ENCODE assay signal across 23 cellular contexts in genomic region chr1:206135248-206135647, GRCh38. TPM values are rescaled to one million over a fixed set of nuclear protein-coding genes. Genes with fewer than 3 reads are reported as not detected.
DNase-seq lines count a peak whose midpoint lies in the region; ATAC-seq and TF ChIP-seq lines count a peak whose summit lies in the region.
"Had no signal": no experiment of that assay in that cellular context is flagged by ENCODE, and none has a peak within 500 bp of the region (broad histone marks: within the 10 kb centered on the region; RNA-seq: fewer than 3 reads in every experiment).

No MANE protein-coding gene starts in this region.

- no peak overlapping the region for H4K91ac ChIP-seq in neuronal stem cell (ENCODE audit: low read depth, low read length, poor library complexity)

- H3K9ac ChIP-seq in neuronal stem cell (ENCODE audit: low read depth, low read length, poor library complexity) = no peak overlapping the region

- H3K79me1 ChIP-seq in neuronal stem cell (ENCODE audit: low read depth, low read length) = no peaks in the 10 kb centered on the region

- no peak overlapping the region for H2AFZ ChIP-seq in neuronal stem cell (ENCODE audit: low read length)

- POLR2A ChIA-PET in GM10248 (lab: Yijun Ruan, JAX) = no interaction called here

- H3K27me3 ChIP-seq in WERI-Rb-1 (ENCODE audit: insufficient read depth, low read depth, severe bottlenecking) (no peaks in the 10 kb centered on the region), neuronal stem cell (ENCODE audit: control insufficient read depth in 3 of 3, insufficient read depth in 3 of 3, low read depth in 1 of 3, low read length in 3 of 3) (peaks cover 0 to 17% (median 0%) of the 10 kb centered on the region in 3 experiments)

- H4K8ac ChIP-seq in neuronal stem cell (ENCODE audit: low read depth, low read length) = no peak overlapping the region

- H2BK5ac ChIP-seq in neuronal stem cell (ENCODE audit: low read length) = no peak overlapping the region

- H3K27ac ChIP-seq in WERI-Rb-1 = no peak overlapping the region
- no peak overlapping the region for H3K27ac ChIP-seq in neuronal stem cell (replicated peaks; ENCODE audit: low read length)

- H3K9me3 Mint-ChIP-seq in stimulated activated naive B cell treated with anti-CD40 and anti-IgM and Interleukin-4, amounts not matched to agents 10 μg/mL and 1 μg/mL and 100 μg/mL, for 72 hours = no peaks in the 10 kb centered on the region

- no peak overlapping the region for H3K4me3 ChIP-seq in WERI-Rb-1 (ENCODE audit: low read depth, low read length)
- H3K4me3 ChIP-seq in neuronal stem cell (ENCODE audit: low read length in 2 of 2) = no peak overlapping the region

- H3K4me3 Mint-ChIP-seq in stimulated activated naive B cell treated with anti-CD40 and anti-IgM and Interleukin-4, amounts not matched to agents 10 μg/mL and 1 μg/mL and 100 μg/mL, for 72 hours = no peak overlapping the region
- H3K4me3 Mint-ChIP-seq: CD14-positive monocyte, HFFc6 had no signal

- peaks cover 0 to 1% of the 10 kb centered on the region in 2 donors for H3K4me1 ChIP-seq in neuronal stem cell (ENCODE audit: control insufficient read depth in 2 of 2, insufficient read depth in 1 of 2, low read depth in 1 of 2, low read length in 2 of 2)

- peak; percentile 56 for DNase-seq in NCI-H1694 treated with DMSO at 0.1 percent for 48 hours (lab: John Stamatoyannopoulos, UW)
- DNase-seq in NCI-H1694 (lab: John Stamatoyannopoulos, UW) = no peak
- peak; percentile 44 to 73 for DNase-seq in NCI-H524 (lab: John Stamatoyannopoulos, UW)
- peak; percentile 36 for DNase-seq in WERI-Rb-1
- no peak for DNase-seq in stimulated activated naive B cell treated with anti-CD40 and anti-IgM and Interleukin-4, amounts not matched to agents 10 μg/mL and 1 μg/mL and 100 μg/mL, for 72 hours
- DNase-seq in GM10248 (ENCODE audit: extremely low spot score) = no peak
- no peak for DNase-seq in neuronal stem cell (ENCODE audit: low spot score)
- DNase-seq: 8988T, AML-193, EL, GF-D8, H7, HFFc6, KBM-7, MM.1S, NCI-H1048, NCI-H1417 treated with DMSO at 0.1 percent for 48 hours, NCI-H1930, NCI-H774, OCI-M1 had no signal

- H3K36me3 ChIP-seq in WERI-Rb-1 = no peaks in the 10 kb centered on the region
- no peaks in the 10 kb centered on the region for H3K36me3 ChIP-seq in neuronal stem cell (replicated peaks in 1 of 2; ENCODE audit: control insufficient read depth in 2 of 2, insufficient read depth in 2 of 2, low read length in 2 of 2)

- CTCF ChIA-PET in GM10248 (lab: Yijun Ruan, JAX) = interaction anchor here (1.1 kb wide), 1 partner anchor 158 kb away, joined by 5 read pairs; no protein-coding TSS in a partner anchor

- peak in 1 of 2 donors; percentile 55 for ATAC-seq in stimulated activated naive B cell treated with anti-CD40 and anti-IgM and Interleukin-4, amounts not matched to agents 10 μg/mL and 1 μg/mL and 100 μg/mL, for 72 hours (replicated peaks)
- ATAC-seq in GM18873 (IDR thresholded peaks at IDR 0.05; ENCODE audit: low FRiP score, unreplicated experiment) = no peak

- no peak overlapping the region for H3K18ac ChIP-seq in neuronal stem cell (ENCODE audit: low read length)

- no peak overlapping the region for H3K14ac ChIP-seq in neuronal stem cell (ENCODE audit: low read length)

- H3K4me2 ChIP-seq in neuronal stem cell (ENCODE audit: insufficient read depth, low read length, poor library complexity, severe bottlenecking) = no peak overlapping the region

- H3K9me3 ChIP-seq in WERI-Rb-1 (ENCODE audit: severe bottlenecking) (no peaks in the 10 kb centered on the region), neuronal stem cell (replicated peaks in 1 of 2; ENCODE audit: control insufficient read depth in 2 of 2, insufficient read depth in 1 of 2, low read depth in 1 of 2, low read length in 2 of 2) (no peaks in the 10 kb centered on the region)

- H3K23ac ChIP-seq in neuronal stem cell (ENCODE audit: low read depth, low read length, poor library complexity) = no peak overlapping the region

- no CpG with 5 or more reads among the region's 2 CpGs for WGBS in neuronal stem cell (ENCODE audit: extremely low coverage in 2 of 2, insufficient read length in 2 of 2, insufficient replicate concordance in 1 of 2), 2 donors

- TF ChIP-seq CTCF in WERI-Rb-1 (IDR thresholded peaks at IDR 0.05; ENCODE audit: low read depth, low read length) (no peak), GM10248 (IDR thresholded peaks at IDR 0.05; ENCODE audit: control extremely low read depth, extremely low read depth, low read depth, missing control alignments) (no peak)

- H3K27me3 Mint-ChIP-seq in stimulated activated naive B cell treated with anti-CD40 and anti-IgM and Interleukin-4, amounts not matched to agents 10 μg/mL and 1 μg/mL and 100 μg/mL, for 72 hours = peaks cover 8 to 20% of the 10 kb centered on the region in 2 donors

- no peak overlapping the region for H2BK15ac ChIP-seq in neuronal stem cell (ENCODE audit: low read length)

- no peaks in the 10 kb centered on the region for H3K36me3 Mint-ChIP-seq in stimulated activated naive B cell treated with anti-CD40 and anti-IgM and Interleukin-4, amounts not matched to agents 10 μg/mL and 1 μg/mL and 100 μg/mL, for 72 hours
- H3K36me3 Mint-ChIP-seq: CD14-positive monocyte had no signal

- H3K27ac Mint-ChIP-seq in stimulated activated naive B cell treated with anti-CD40 and anti-IgM and Interleukin-4, amounts not matched to agents 10 μg/mL and 1 μg/mL and 100 μg/mL, for 72 hours = peak overlapping the region; percentile 6
- H3K27ac Mint-ChIP-seq: HFFc6 had no signal

- no peak overlapping the region for H3K4ac ChIP-seq in neuronal stem cell (ENCODE audit: low read length)

- no peak overlapping the region for H2AK5ac ChIP-seq in neuronal stem cell (ENCODE audit: low read depth, low read length)

- peaks cover 7 to 13% of the 10 kb centered on the region in 2 donors for H3K4me1 Mint-ChIP-seq in stimulated activated naive B cell treated with anti-CD40 and anti-IgM and Interleukin-4, amounts not matched to agents 10 μg/mL and 1 μg/mL and 100 μg/mL, for 72 hours
- H3K4me1 Mint-ChIP-seq: CD14-positive monocyte had no signal

- no peak overlapping the region for H2BK120ac ChIP-seq in neuronal stem cell (ENCODE audit: low read depth, low read length)

- no peak overlapping the region for H2BK12ac ChIP-seq in neuronal stem cell (ENCODE audit: low read length)

RNA-seq across cellular contexts. Expression of gene AVPR1B, which starts 18.1 kb away (rescaled TPM):
- polyA plus RNA-seq in neuronal stem cell (2013, experiment 1 of 2) = 0.03 TPM
- 0.03 TPM for polyA plus RNA-seq in neuronal stem cell (2013, experiment 2 of 2)
- polyA plus RNA-seq: AG04450, CD14-positive monocyte had no signal

Comparison
In these comparisons a context has a peak if more than half of its experiments do, and no peak if none do; other contexts are left out.
1. DNase-seq: peak in NCI-H1694 treated with DMSO at 0.1 percent for 48 hours (single experiment), NCI-H524 (2 of 2) and WERI-Rb-1 (single experiment); none in NCI-H1694 (single experiment), stimulated activated naive B cell treated with anti-CD40 and anti-IgM and Interleukin-4, amounts not matched to agents 10 μg/mL and 1 μg/mL and 100 μg/mL, for 72 hours (single experiment), GM10248 (single experiment) and neuronal stem cell (single experiment).